15 cellular contexts compared by ENCODE assay signal in the genomic region with DNA sequence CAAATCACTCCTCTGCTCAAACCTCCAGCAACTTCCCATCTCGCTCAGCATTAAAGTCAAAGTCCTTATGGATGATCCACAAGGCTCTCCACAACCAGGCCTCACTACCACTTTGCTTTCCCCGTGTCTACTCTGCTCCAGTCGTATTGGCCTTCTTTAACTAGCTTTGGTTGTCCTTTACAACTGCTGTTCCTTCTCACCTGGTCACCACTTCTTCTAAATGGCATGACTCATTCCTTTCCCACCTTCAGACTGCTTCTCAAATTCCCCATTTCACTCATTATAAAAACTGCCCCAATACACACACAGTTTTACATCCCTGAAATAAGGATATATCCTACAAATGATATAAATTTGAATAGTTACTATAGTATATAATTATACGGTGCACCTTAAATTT. TPM values are rescaled to one million over a fixed set of nuclear protein-coding genes. Genes with fewer than 3 reads are reported as not detected.
DNase-seq lines count a peak whose midpoint lies in the region; ATAC-seq and TF ChIP-seq lines count a peak whose summit lies in the region.
"Had no signal": no experiment of that assay in that cellular context is flagged by ENCODE, and none has a peak within 500 bp of the region (broad histone marks: within the 10 kb centered on the region; RNA-seq: fewer than 3 reads in every experiment).

No MANE protein-coding gene starts in this region.

- TF ChIP-seq CTCF in nephron progenitor cell (IDR thresholded peaks at IDR 0.05) (no peak), stomach (IDR thresholded peaks at IDR 0.05) (no peak)

- H3K27ac Mint-ChIP-seq in activated CD4-positive, alpha-beta T cell treated with anti-CD3 and anti-CD28 coated beads for 36 hours = peak overlapping the region; percentile 33
- no peak overlapping the region for H3K27ac Mint-ChIP-seq in activated CD4-positive, alpha-beta T cell treated with anti-CD3 and anti-CD28 coated beads, Interleukin-2, amount 10 ng/mL, durations not matched to agents 24 days and 14 days
- peak overlapping the region; percentile 38 for H3K27ac Mint-ChIP-seq in stimulated activated naive CD8-positive, alpha-beta T cell treated with anti-CD3 and anti-CD28 coated beads, Interleukin-15, Interleukin-2, amounts not matched to agents 100 ng/mL and 50 ng/mL, for 24 hours
- peak overlapping the region in 1 of 2 donors; percentile 34 for H3K27ac Mint-ChIP-seq in stimulated activated naive CD8-positive, alpha-beta T cell treated with anti-CD3 and anti-CD28 coated beads, Interleukin-15, amount 100 ng/mL, for 72 hours
- peak overlapping the region; percentile 24 for H3K27ac Mint-ChIP-seq in nephron progenitor cell
- H3K27ac Mint-ChIP-seq: CD8-positive, alpha-beta T cell had no signal

- POLR2A ChIA-PET in activated CD4-positive, alpha-beta T cell treated with anti-CD3 and anti-CD28 coated beads for 36 hours (lab: Charles Lee) = interaction anchor here (0.6 kb wide), 1 partner anchor 250 kb away, joined by 4 read pairs; no protein-coding TSS in a partner anchor

- no peak overlapping the region for H3K4me3 ChIP-seq in stomach

- no peak overlapping the region for H3K4me3 Mint-ChIP-seq in activated CD4-positive, alpha-beta T cell treated with anti-CD3 and anti-CD28 coated beads for 36 hours
- H3K4me3 Mint-ChIP-seq in activated CD4-positive, alpha-beta T cell treated with anti-CD3 and anti-CD28 coated beads, Interleukin-2, amount 10 ng/mL, durations not matched to agents 24 days and 14 days = no peak overlapping the region
- no peak overlapping the region for H3K4me3 Mint-ChIP-seq in stimulated activated naive CD8-positive, alpha-beta T cell treated with anti-CD3 and anti-CD28 coated beads, Interleukin-15, Interleukin-2, amounts not matched to agents 100 ng/mL and 50 ng/mL, for 24 hours
- H3K4me3 Mint-ChIP-seq in stimulated activated naive CD8-positive, alpha-beta T cell treated with anti-CD3 and anti-CD28 coated beads, Interleukin-15, amount 100 ng/mL, for 72 hours = no peak overlapping the region
- no peak overlapping the region for H3K4me3 Mint-ChIP-seq in nephron progenitor cell
- H3K4me3 Mint-ChIP-seq: CD14-positive monocyte; CD8-positive, alpha-beta T cell; IgD-negative memory B cell had no signal

- H3K4me1 ChIP-seq in stomach = peaks cover 0 to 14% (median 8%) of the 10 kb centered on the region in 4 donors

- H3K9me3 ChIP-seq in stomach = peaks cover 0 to 4% (median 0%) of the 10 kb centered on the region in 4 donors

- no peak for ATAC-seq in activated CD4-positive, alpha-beta T cell treated with anti-CD3 and anti-CD28 coated beads for 36 hours
- no peak for ATAC-seq in stimulated activated naive CD8-positive, alpha-beta T cell treated with anti-CD3 and anti-CD28 coated beads, Interleukin-15, amount 100 ng/mL, for 72 hours
- ATAC-seq: CD8-positive, alpha-beta T cell had no signal

- no peaks in the 10 kb centered on the region for H3K36me3 ChIP-seq in stomach

- H3K27ac ChIP-seq in stomach = no peak overlapping the region
- H3K27ac ChIP-seq: 22Rv1 had no signal

- DNase-seq in activated CD4-positive, alpha-beta T cell treated with anti-CD3 and anti-CD28 coated beads for 36 hours = no peak
- DNase-seq in activated CD4-positive, alpha-beta T cell treated with anti-CD3 and anti-CD28 coated beads, Interleukin-2, amount 10 ng/mL, durations not matched to agents 24 days and 14 days = no peak
- no peak for DNase-seq in stimulated activated naive CD8-positive, alpha-beta T cell treated with anti-CD3 and anti-CD28 coated beads, Interleukin-15, amount 100 ng/mL, for 72 hours
- DNase-seq in nephron progenitor cell (no peak), stomach (no peak), DMS79 treated with DMSO at 0.1 percent for 48 hours (lab: John Stamatoyannopoulos, UW) (no peak)
- DNase-seq: CD8-positive, alpha-beta T cell; COR-L47; DMS153; DND-41; GDM1 had no signal

- peaks cover 38% of the 10 kb centered on the region for H3K36me3 Mint-ChIP-seq in activated CD4-positive, alpha-beta T cell treated with anti-CD3 and anti-CD28 coated beads for 36 hours (ENCODE audit: low read depth)
- H3K36me3 Mint-ChIP-seq in activated CD4-positive, alpha-beta T cell treated with anti-CD3 and anti-CD28 coated beads, Interleukin-2, amount 10 ng/mL, durations not matched to agents 24 days and 14 days (ENCODE audit: low read depth) = peaks cover 30% of the 10 kb centered on the region
- H3K36me3 Mint-ChIP-seq in stimulated activated naive CD8-positive, alpha-beta T cell treated with anti-CD3 and anti-CD28 coated beads, Interleukin-15, Interleukin-2, amounts not matched to agents 100 ng/mL and 50 ng/mL, for 24 hours (ENCODE audit: low read depth) = peaks cover 60% of the 10 kb centered on the region
- H3K36me3 Mint-ChIP-seq in nephron progenitor cell (ENCODE audit: low read depth) = peaks cover 52% of the 10 kb centered on the region

- peaks cover 17% of the 10 kb centered on the region for H3K9me3 Mint-ChIP-seq in activated CD4-positive, alpha-beta T cell treated with anti-CD3 and anti-CD28 coated beads for 36 hours (ENCODE audit: low read depth)
- H3K9me3 Mint-ChIP-seq in activated CD4-positive, alpha-beta T cell treated with anti-CD3 and anti-CD28 coated beads, Interleukin-2, amount 10 ng/mL, durations not matched to agents 24 days and 14 days = peaks cover 16% of the 10 kb centered on the region
- H3K9me3 Mint-ChIP-seq in stimulated activated naive CD8-positive, alpha-beta T cell treated with anti-CD3 and anti-CD28 coated beads, Interleukin-15, Interleukin-2, amounts not matched to agents 100 ng/mL and 50 ng/mL, for 24 hours = peaks cover 12% of the 10 kb centered on the region
- H3K9me3 Mint-ChIP-seq in stimulated activated naive CD8-positive, alpha-beta T cell treated with anti-CD3 and anti-CD28 coated beads, Interleukin-15, amount 100 ng/mL, for 72 hours = peaks cover 16 to 33% of the 10 kb centered on the region in 2 donors
- H3K9me3 Mint-ChIP-seq in nephron progenitor cell = peaks cover 30% of the 10 kb centered on the region

- peaks cover 28% of the 10 kb centered on the region for H3K4me1 Mint-ChIP-seq in activated CD4-positive, alpha-beta T cell treated with anti-CD3 and anti-CD28 coated beads for 36 hours
- H3K4me1 Mint-ChIP-seq in activated CD4-positive, alpha-beta T cell treated with anti-CD3 and anti-CD28 coated beads, Interleukin-2, amount 10 ng/mL, durations not matched to agents 24 days and 14 days = peaks cover 6% of the 10 kb centered on the region
- peaks cover 27% of the 10 kb centered on the region for H3K4me1 Mint-ChIP-seq in stimulated activated naive CD8-positive, alpha-beta T cell treated with anti-CD3 and anti-CD28 coated beads, Interleukin-15, Interleukin-2, amounts not matched to agents 100 ng/mL and 50 ng/mL, for 24 hours (ENCODE audit: low read depth)
- peaks cover 33% of the 10 kb centered on the region for H3K4me1 Mint-ChIP-seq in stimulated activated naive CD8-positive, alpha-beta T cell treated with anti-CD3 and anti-CD28 coated beads, Interleukin-15, amount 100 ng/mL, for 72 hours
- H3K4me1 Mint-ChIP-seq in nephron progenitor cell = no peaks in the 10 kb centered on the region

- TF ChIP-seq POLR2A in stomach (IDR thresholded peaks at IDR 0.05) = no peak

- intact Hi-C loops in activated CD4-positive, alpha-beta T cell treated with anti-CD3 and anti-CD28 coated beads for 36 hours (cut with DNase I, micrococcal nuclease) = no loop called here
- intact Hi-C loops in activated CD4-positive, alpha-beta T cell treated with anti-CD3 and anti-CD28 coated beads, Interleukin-2, amount 10 ng/mL, durations not matched to agents 24 days and 14 days (cut with micrococcal nuclease) = no loop called here
- intact Hi-C loops in stomach (cut with DNase I; ENCODE audit: low total_unique reads) = no loop called here

- 91 to 95% (median 93%) methylated on average over 4 of the region's 4 CpGs for WGBS in stomach, 5 donors

- no peaks in the 10 kb centered on the region for H3K27me3 Mint-ChIP-seq in activated CD4-positive, alpha-beta T cell treated with anti-CD3 and anti-CD28 coated beads for 36 hours
- no peaks in the 10 kb centered on the region for H3K27me3 Mint-ChIP-seq in activated CD4-positive, alpha-beta T cell treated with anti-CD3 and anti-CD28 coated beads, Interleukin-2, amount 10 ng/mL, durations not matched to agents 24 days and 14 days
- H3K27me3 Mint-ChIP-seq in stimulated activated naive CD8-positive, alpha-beta T cell treated with anti-CD3 and anti-CD28 coated beads, Interleukin-15, Interleukin-2, amounts not matched to agents 100 ng/mL and 50 ng/mL, for 24 hours = no peaks in the 10 kb centered on the region
- H3K27me3 Mint-ChIP-seq in stimulated activated naive CD8-positive, alpha-beta T cell treated with anti-CD3 and anti-CD28 coated beads, Interleukin-15, amount 100 ng/mL, for 72 hours = no peaks in the 10 kb centered on the region
- no peaks in the 10 kb centered on the region for H3K27me3 Mint-ChIP-seq in nephron progenitor cell (ENCODE audit: low read depth, poor library complexity)
- H3K27me3 Mint-ChIP-seq: IgD-negative memory B cell had no signal

- no peaks in the 10 kb centered on the region for H3K27me3 ChIP-seq in stomach

- CTCF ChIA-PET in activated CD4-positive, alpha-beta T cell treated with anti-CD3 and anti-CD28 coated beads for 36 hours (lab: Charles Lee) = interaction anchor here (1.2 to 1.6 kb wide), 2 partner anchors 12 to 14 kb away, joined by 3 to 5 read pairs; no protein-coding TSS in a partner anchor

- no peak for TF ChIP-seq EP300 in stomach (IDR thresholded peaks at IDR 0.05)

RNA-seq across cellular contexts. Expression of gene CERT1, which starts 30.4 kb away (rescaled TPM):
- total RNA-seq in activated CD4-positive, alpha-beta T cell treated with anti-CD3 and anti-CD28 coated beads for 36 hours = 10 to 100 TPM; 21.6 to 24.5 TPM
- total RNA-seq in activated CD4-positive, alpha-beta T cell treated with anti-CD3 and anti-CD28 coated beads, Interleukin-2, amount 10 ng/mL, durations not matched to agents 24 days and 14 days = 46.4 and 49.2 TPM in 2 replicates
- total RNA-seq in stomach = 10 to 100 TPM; 19.1 to 81.0 (median 41.3) TPM
- polyA plus RNA-seq in stomach = 10 to 100 TPM in 1 of 3 donors, 1 to 10 TPM in 2; 7.3 to 10.5 (median 9.0) TPM

RNA-seq across cellular contexts. Expression of gene POLK, which starts 30.7 kb away (rescaled TPM):
- total RNA-seq in activated CD4-positive, alpha-beta T cell treated with anti-CD3 and anti-CD28 coated beads for 36 hours = 10 to 100 TPM; 35.5 to 49.1 TPM
- 40.4 and 41.6 TPM in 2 replicates for total RNA-seq in activated CD4-positive, alpha-beta T cell treated with anti-CD3 and anti-CD28 coated beads, Interleukin-2, amount 10 ng/mL, durations not matched to agents 24 days and 14 days
- 100 to 1,000 TPM in 1 of 5 donors, 10 to 100 TPM in 4; 11.9 to 145 (median 69.2) TPM for total RNA-seq in stomach
- 1 to 10 TPM; 3.7 to 4.7 (median 4.6) TPM for polyA plus RNA-seq in stomach
